In genomic region chr17:76385892-76386786, GRCh38 we compare ENCODE assay signal across 1 cellular context.
TF ChIP-seq lines count a peak whose summit lies in the region.

No MANE protein-coding gene starts in this region.

TF ChIP-seq in K562, 482 proteins besides CTCF, POLR2A, EP300 and RAD21 (continued from another document and continues in another):
- TF ChIP-seq ZNF512 (tag; IDR thresholded peaks at IDR 0.05) (no peak), CREB1 (IDR thresholded peaks at IDR 0.05) (0 out of 2 replicates have a peak, but pooled peaks have one; percentile 11), CREB1 (CRISPR knock-in tag; IDR thresholded peaks at IDR 0.05) (peak; percentile 54; the same call in 1 of the 2 replicates), PTBP1 (IDR thresholded peaks at IDR 0.05; ENCODE audit: low read depth, low read length) (0 out of 2 replicates have a peak, but pooled peaks have one; percentile 49), ZNF655 (CRISPR knock-in tag; IDR thresholded peaks at IDR 0.05) (no peak), ZBTB43 (CRISPR knock-in tag; IDR thresholded peaks at IDR 0.05) (peak; percentile 73; the same call in 1 of the 2 replicates), JUN (IDR thresholded peaks at IDR 0.05; ENCODE audit: borderline replicate concordance, low read depth, low read length) (no peak), JUN (CRISPR knock-in tag; IDR thresholded peaks at IDR 0.05; ENCODE audit: borderline replicate concordance) (no peak), CXXC5 (CRISPR knock-in tag; IDR thresholded peaks at IDR 0.05) (peak; percentile 88), RNF2 (IDR thresholded peaks at IDR 0.05) (peak; percentile 90), FIP1L1 (IDR thresholded peaks at IDR 0.05; ENCODE audit: low read depth, low read length, poor library complexity, severe bottlenecking) (peak; percentile 60), CBX3 (IDR thresholded peaks at IDR 0.05; ENCODE audit: borderline replicate concordance in 1 of 2, low read length in 2 of 2) (peak in 1 of 2 experiments; percentile 84; a peak in 1 of 3 replicates), XRCC3 (IDR thresholded peaks at IDR 0.05) (no peak), RB1 (IDR thresholded peaks at IDR 0.05; ENCODE audit: low read depth) (peak; percentile 63; the same call in 1 of the 2 replicates), MYC (IDR thresholded peaks at IDR 0.05; ENCODE audit: low read depth, low read length) (peak; percentile 96), MYC (CRISPR knock-in tag; IDR thresholded peaks at IDR 0.05; ENCODE audit: borderline replicate concordance, low read depth) (no peak; the same call in 1 of the 2 replicates), BRD4 (IDR thresholded peaks at IDR 0.05) (no peak), TARDBP (IDR thresholded peaks at IDR 0.05) (no peak), HCFC1 (IDR thresholded peaks at IDR 0.05; ENCODE audit: low read depth, low read length) (no peak), SRSF9 (IDR thresholded peaks at IDR 0.05; ENCODE audit: borderline replicate concordance, low read depth, low read length) (no peak), DLX4 (CRISPR knock-in tag; IDR thresholded peaks at IDR 0.05) (no peak), ZNF766 (CRISPR knock-in tag; conservative IDR thresholded peaks at IDR 0.05) (no peak), EHMT2 (IDR thresholded peaks at IDR 0.05) (no peak), HINFP (tag; conservative IDR thresholded peaks at IDR 0.05; ENCODE audit: low read depth) (no peak), LARP7 (IDR thresholded peaks at IDR 0.05) (no peak), DPF2 (IDR thresholded peaks at IDR 0.05) (no peak), HMG20A (CRISPR knock-in tag; conservative IDR thresholded peaks at IDR 0.05) (no peak), KDM5B (IDR thresholded peaks at IDR 0.05; ENCODE audit: insufficient replicate concordance, low read depth, low read length) (peak; percentile 37), HNRNPL (IDR thresholded peaks at IDR 0.05; ENCODE audit: low read depth, low read length) (peak; percentile 94), VEZF1 (CRISPR knock-in tag; IDR thresholded peaks at IDR 0.05) (peak; percentile 73; the same call in 1 of the 2 replicates), ETV5 (CRISPR knock-in tag; IDR thresholded peaks at IDR 0.05; ENCODE audit: low read depth) (peak; percentile 79), MEF2D (tag; conservative IDR thresholded peaks at IDR 0.05; ENCODE audit: low read depth) (no peak), BDP1 (IDR thresholded peaks at IDR 0.05; ENCODE audit: insufficient read depth, insufficient read length) (no peak), BRD9 (IDR thresholded peaks at IDR 0.05; ENCODE audit: low read depth, partially characterized antibody) (peak; percentile 69), E2F1 (CRISPR knock-in tag; IDR thresholded peaks at IDR 0.05) (peak; percentile 96), MAFG (tag; conservative IDR thresholded peaks at IDR 0.05) (no peak), NFE2 (IDR thresholded peaks at IDR 0.05; ENCODE audit: low read depth) (no peak), ZFX (CRISPR knock-in tag; IDR thresholded peaks at IDR 0.05) (peak; percentile 95), HMGXB4 (CRISPR knock-in tag; IDR thresholded peaks at IDR 0.05) (peak; percentile 96), SIN3B (IDR thresholded peaks at IDR 0.05; ENCODE audit: low read depth) (peak; percentile 44; the same call in 1 of the 2 replicates), LCOR (CRISPR knock-in tag; IDR thresholded peaks at IDR 0.05) (peak; percentile 96), ZNF318 (IDR thresholded peaks at IDR 0.05; ENCODE audit: borderline replicate concordance in 1 of 2, low read depth in 1 of 2) (no peak), SAP30 (IDR thresholded peaks at IDR 0.05; ENCODE audit: borderline replicate concordance, insufficient read depth, low read depth, low read length, poor library complexity, severe bottlenecking) (no peak)
